Comparison of ENCODE assay signal across 16 cellular contexts in the genomic region with DNA sequence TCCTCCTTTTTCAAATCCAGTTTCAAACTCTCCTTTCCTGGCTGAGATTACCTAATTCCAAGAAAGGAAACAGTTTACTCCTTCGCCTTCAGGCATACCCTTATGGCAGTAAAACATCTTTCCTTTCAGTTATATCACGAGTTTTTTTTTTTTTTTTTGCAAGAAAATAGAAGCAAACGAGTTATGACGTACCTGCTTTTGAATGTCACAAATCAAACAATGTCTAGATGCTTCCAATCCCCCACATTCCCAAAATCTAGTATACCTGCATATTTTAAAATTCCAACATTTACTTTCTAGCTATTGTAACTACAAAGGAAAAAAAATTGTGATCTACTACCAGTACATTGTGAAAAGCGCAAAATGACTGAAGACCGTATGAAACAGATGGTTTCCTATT.
"Had no signal": no experiment of that assay in that cellular context is flagged by ENCODE, and none has a peak within 500 bp of the region (broad histone marks: within the 10 kb centered on the region; RNA-seq: fewer than 3 reads in every experiment).

No MANE protein-coding gene starts in this region.

- H3K4me1 Mint-ChIP-seq: naive B cell, nephron had no signal

- H3K27me3 ChIP-seq: esophagus muscularis mucosa, gastrocnemius medialis, heart right ventricle, neutrophil, upper lobe of left lung, uterus had no signal

- H3K36me3 ChIP-seq: uterus had no signal

- H3K4me3 ChIP-seq: esophagus muscularis mucosa, gastrocnemius medialis, heart right ventricle, upper lobe of left lung, uterus had no signal

- H3K27me3 Mint-ChIP-seq: naive B cell had no signal

- H3K9me3 Mint-ChIP-seq: naive B cell, nephron had no signal

- H3K4me1 ChIP-seq: esophagus muscularis mucosa, gastrocnemius medialis, heart right ventricle, upper lobe of left lung, uterus had no signal

- H3K27ac Mint-ChIP-seq: nephron had no signal

- H3K9me3 ChIP-seq: esophagus muscularis mucosa, gastrocnemius medialis, heart right ventricle, neutrophil, upper lobe of left lung, uterus had no signal

- DNase-seq: effector memory CD4-positive, alpha-beta T cell; gastrocnemius medialis; heart right ventricle; hypothalamus; kidney glomerular epithelial cell; mesendoderm; naive B cell; small intestine; stimulated activated CD4-positive, alpha-beta T cell treated with anti-CD3 and anti-CD28 coated beads, Interleukin-12 subunit alpha, Interleukin-12 subunit beta, amount 100 ng/mL, for 4 hours; stimulated activated naive CD4-positive, alpha-beta T cell treated with Interleukin-2 at 50 U/mL for 16 hours; upper lobe of left lung; uterus had no signal

- ATAC-seq: gastrocnemius medialis, heart right ventricle had no signal

- H3K4me3 Mint-ChIP-seq: naive B cell, nephron had no signal

- H3K27ac ChIP-seq: epithelial cell of prostate, esophagus muscularis mucosa, gastrocnemius medialis, heart right ventricle, neutrophil, upper lobe of left lung, uterus had no signal
